1 cellular context compared by ENCODE assay signal in the genomic region with DNA sequence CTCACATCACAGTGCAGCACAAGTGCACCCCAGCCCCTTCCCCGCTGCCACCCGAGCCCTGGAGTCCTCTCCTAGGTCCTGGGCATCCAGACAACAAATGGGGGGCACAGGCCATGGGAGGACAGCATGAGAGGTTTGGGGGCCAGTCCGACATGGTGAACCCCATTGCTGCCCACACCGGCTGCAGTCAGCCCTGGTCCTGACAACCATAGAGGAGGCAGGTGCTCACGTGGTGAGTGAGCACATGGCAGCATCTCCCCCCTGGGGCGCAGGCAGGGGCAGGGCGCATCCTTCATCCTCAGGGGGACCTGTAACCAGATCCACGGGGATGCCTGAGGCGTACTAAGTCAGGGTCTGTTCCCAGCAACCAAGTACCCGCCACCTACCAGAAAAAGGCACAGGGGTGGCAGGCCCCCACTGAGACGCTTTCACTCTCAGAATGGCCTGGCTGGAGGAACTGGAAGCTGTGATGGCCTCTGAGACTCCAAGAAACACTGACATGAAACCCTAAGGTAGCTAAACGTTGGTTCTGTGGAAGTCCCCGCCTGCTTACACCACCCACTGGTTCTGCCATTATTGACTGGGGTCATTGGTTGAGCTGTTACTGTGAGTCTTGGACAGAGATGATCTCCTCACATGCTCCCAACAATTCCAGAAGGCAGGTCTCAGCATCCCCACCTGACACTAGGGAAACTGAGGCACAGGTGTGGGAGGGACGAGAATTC.
TF ChIP-seq lines count a peak whose summit lies in the region.

No MANE protein-coding gene starts in this region.

TF ChIP-seq in IMR-90, 13 proteins besides CTCF, POLR2A, EP300 and RAD21:
- TF ChIP-seq FOS (IDR thresholded peaks at IDR 0.05; ENCODE audit: low read depth, low read length), result no peak
- TF ChIP-seq RCOR1 (IDR thresholded peaks at IDR 0.05; ENCODE audit: insufficient replicate concordance, low read length), result no peak
- no peak for TF ChIP-seq MAZ (IDR thresholded peaks at IDR 0.05; ENCODE audit: borderline replicate concordance, low read depth, low read length)
- TF ChIP-seq CEBPB (IDR thresholded peaks at IDR 0.05; ENCODE audit: low read depth, low read length), result no peak
- no peak for TF ChIP-seq MXI1 (IDR thresholded peaks at IDR 0.05; ENCODE audit: borderline replicate concordance, low read depth, low read length)
- TF ChIP-seq NFE2L2 (IDR thresholded peaks at IDR 0.05; ENCODE audit: low read depth, low read length), result no peak
- TF ChIP-seq SMC3 (IDR thresholded peaks at IDR 0.05; ENCODE audit: low read depth, low read length), result no peak
- TF ChIP-seq RFX5 (IDR thresholded peaks at IDR 0.05; ENCODE audit: low read depth, low read length), result no peak
